In genomic region chr12:115088328-115088994, GRCh38 we compare ENCODE assay signal across 1 cellular context.
A peak's percentile ranks its signal among the peaks of the same experiment; 100 is the strongest.
TF ChIP-seq lines count a peak whose summit lies in the region.

No MANE protein-coding gene starts in this region.

TF ChIP-seq in liver, 16 proteins besides CTCF, POLR2A, EP300 and RAD21 (continued from another document):
- TF ChIP-seq, protein P1, sequence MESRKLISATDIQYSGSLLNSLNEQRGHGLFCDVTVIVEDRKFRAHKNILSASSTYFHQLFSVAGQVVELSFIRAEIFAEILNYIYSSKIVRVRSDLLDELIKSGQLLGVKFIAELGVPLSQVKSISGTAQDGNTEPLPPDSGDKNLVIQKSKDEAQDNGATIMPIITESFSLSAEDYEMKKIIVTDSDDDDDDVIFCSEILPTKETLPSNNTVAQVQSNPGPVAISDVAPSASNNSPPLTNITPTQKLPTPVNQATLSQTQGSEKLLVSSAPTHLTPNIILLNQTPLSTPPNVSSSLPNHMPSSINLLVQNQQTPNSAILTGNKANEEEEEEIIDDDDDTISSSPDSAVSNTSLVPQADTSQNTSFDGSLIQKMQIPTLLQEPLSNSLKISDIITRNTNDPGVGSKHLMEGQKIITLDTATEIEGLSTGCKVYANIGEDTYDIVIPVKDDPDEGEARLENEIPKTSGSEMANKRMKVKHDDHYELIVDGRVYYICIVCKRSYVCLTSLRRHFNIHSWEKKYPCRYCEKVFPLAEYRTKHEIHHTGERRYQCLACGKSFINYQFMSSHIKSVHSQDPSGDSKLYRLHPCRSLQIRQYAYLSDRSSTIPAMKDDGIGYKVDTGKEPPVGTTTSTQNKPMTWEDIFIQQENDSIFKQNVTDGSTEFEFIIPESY (IDR thresholded peaks at IDR 0.05), result peak; percentile 57
- TF ChIP-seq EGR1 (IDR thresholded peaks at IDR 0.05; ENCODE audit: low read depth in 2 of 2) (peak in 1 of 2 donors; percentile 48), SP1 (IDR thresholded peaks at IDR 0.05) (peak; percentile 84), FOXA2 (IDR thresholded peaks at IDR 0.05) (peak; percentile 93)
